Comparison of ENCODE assay signal across 8 cellular contexts in genomic region chr17:21213005-21213404, GRCh38. TPM values are rescaled to one million over a fixed set of nuclear protein-coding genes. Genes with fewer than 3 reads are reported as not detected.
DNase-seq lines count a peak whose midpoint lies in the region; ATAC-seq and TF ChIP-seq lines count a peak whose summit lies in the region.

No MANE protein-coding gene starts in this region.

- WGBS in HUES64: 8% methylated on average over 5 of the region's 5 CpGs

- H3K4me1 ChIP-seq in A673 (ENCODE audit: insufficient read depth, low read length, poor library complexity, severe bottlenecking) (no peaks in the 10 kb centered on the region), HUES64 (ENCODE audit: insufficient read depth, low read length) (peaks cover 21% of the 10 kb centered on the region), mucosa of rectum (ENCODE audit: control insufficient read depth in 2 of 2, insufficient read depth in 2 of 2, low read length in 2 of 2) (peaks cover 53 to 54% of the 10 kb centered on the region in 2 donors)

- ATAC-seq in GM21528 (IDR thresholded peaks at IDR 0.05; ENCODE audit: low FRiP score, unreplicated experiment): no peak

- no peak for TF ChIP-seq CTCF in A673 (conservative IDR thresholded peaks at IDR 0.05; ENCODE audit: low read depth, low read length)
- no peak for TF ChIP-seq CTCF in cardiac fibroblast (IDR thresholded peaks at IDR 0.05; ENCODE audit: low read depth, low read length)

- no peaks in the 10 kb centered on the region for H3K27me3 ChIP-seq in A673 (replicated peaks; ENCODE audit: insufficient read depth, low read depth, low read length, poor library complexity)
- no peaks in the 10 kb centered on the region for H3K27me3 ChIP-seq in HUES64 (ENCODE audit: insufficient read depth, low read length)
- H3K27me3 ChIP-seq in mucosa of rectum (ENCODE audit: control insufficient read depth in 2 of 2, insufficient read depth in 2 of 2, low read length in 2 of 2): no peaks in the 10 kb centered on the region

- H3K36me3 ChIP-seq in A673 (ENCODE audit: insufficient read depth, low read length, poor library complexity, severe bottlenecking): peaks cover 24% of the 10 kb centered on the region
- peaks cover 27% of the 10 kb centered on the region for H3K36me3 ChIP-seq in HUES64 (ENCODE audit: insufficient read depth, low read length)
- peaks cover 3 to 18% of the 10 kb centered on the region in 2 donors for H3K36me3 ChIP-seq in mucosa of rectum (ENCODE audit: control insufficient read depth in 2 of 2, insufficient read depth in 2 of 2, low read length in 2 of 2)

- peak overlapping the region; percentile 99 for H3K4me3 ChIP-seq in A673 (ENCODE audit: low read depth, low read length, poor library complexity, severe bottlenecking)
- H3K4me3 ChIP-seq in HUES64 (ENCODE audit: low read length): peak overlapping the region; percentile 96
- peak overlapping the region; percentile 67 to 100 for H3K4me3 ChIP-seq in cardiac fibroblast (replicated peaks in 1 of 2; ENCODE audit: low read depth in 2 of 2, low read length in 2 of 2)
- peak overlapping the region; percentile 76 to 96 for H3K4me3 ChIP-seq in mucosa of rectum (ENCODE audit: low read length in 2 of 2)

- CTCF ChIA-PET in A673 (lab: Charles Lee): interaction anchor here (0.7 kb wide), 1 partner anchor 1093 kb away, joined by 3 read pairs; no protein-coding TSS in a partner anchor

- H3K9ac ChIP-seq in HUES64 (ENCODE audit: low read depth, low read length) (peak overlapping the region; percentile 98), mucosa of rectum (ENCODE audit: low read depth in 1 of 2, low read length in 2 of 2) (peak overlapping the region; percentile 91 to 98)

- POLR2A ChIA-PET in A673 (lab: Charles Lee; ENCODE audit: low non-redundant PET): interaction anchor here (0.5 kb wide), 1 partner anchor 1462 kb away, joined by 3 read pairs; no protein-coding TSS in a partner anchor

- H3K27ac ChIP-seq in A673 (ENCODE audit: low read depth, low read length, poor library complexity, severe bottlenecking) (peak overlapping the region; percentile 97), HUES64 (ENCODE audit: low read depth, low read length) (no peak overlapping the region), mucosa of rectum (ENCODE audit: low read depth in 2 of 2, low read length in 2 of 2) (peak overlapping the region; percentile 95)

- DNase-seq in A673 (ENCODE audit: low spot score): no peak
- peak in 1 of 2 donors; percentile 7 for DNase-seq in cardiac fibroblast (ENCODE audit: low read depth in 2 of 2)
- DNase-seq in NCI-H1092 treated with DMSO at 0.1 percent for 48 hours (lab: John Stamatoyannopoulos, UW): no peak
- DNase-seq in activated CD8-positive, alpha-beta memory T cell treated with anti-CD3 and anti-CD28 coated beads, Interleukin-2, amount 50 U/mL, for 4 hours: no peak
- no peak for DNase-seq in stimulated activated CD4-positive, alpha-beta T cell treated with anti-CD3 and anti-CD28 coated beads, Interleukin-4, amount 100 ng/mL, for 24 hours

- intact Hi-C loops in A673 (cut with micrococcal nuclease; ENCODE audit: unreplicated experiment): loop anchor here (5.0 to 10.0 kb wide), 2 partner anchors 171 to 302 kb away; partner anchors contain the start of gene USP22

- BruUV-seq in A673 (replicated peaks; lab: Mats Ljungman, UMichigan): TSS peak; percentile 57

- H3K9me3 ChIP-seq in A673 (ENCODE audit: low read depth, low read length, poor library complexity, severe bottlenecking) (no peaks in the 10 kb centered on the region), HUES64 (ENCODE audit: insufficient read depth, low read depth, low read length) (no peaks in the 10 kb centered on the region), mucosa of rectum (ENCODE audit: control insufficient read depth in 2 of 2, low read length in 2 of 2) (no peaks in the 10 kb centered on the region)

RNA-seq across cellular contexts. Expression of gene TMEM11, which starts 1.0 kb away (rescaled TPM):
- total RNA-seq in A673 (2021): 46.5 and 47.6 TPM in 2 replicates
- 32.2 TPM for polyA plus RNA-seq in HUES64 (2013, experiment 1 of 2)
- polyA plus RNA-seq in HUES64 (2013, experiment 2 of 2): 30.5 TPM

RNA-seq across cellular contexts. Expression of gene NATD1, which starts 40.2 kb away (rescaled TPM):
- total RNA-seq in A673 (2021): 0.75 and 2.3 TPM in 2 replicates
- polyA plus RNA-seq in HUES64 (2013, experiment 1 of 2): 7.9 TPM
- polyA plus RNA-seq in HUES64 (2013, experiment 2 of 2): 8.5 TPM
